ENCODE assay signal across 21 cellular contexts in the genomic region with DNA sequence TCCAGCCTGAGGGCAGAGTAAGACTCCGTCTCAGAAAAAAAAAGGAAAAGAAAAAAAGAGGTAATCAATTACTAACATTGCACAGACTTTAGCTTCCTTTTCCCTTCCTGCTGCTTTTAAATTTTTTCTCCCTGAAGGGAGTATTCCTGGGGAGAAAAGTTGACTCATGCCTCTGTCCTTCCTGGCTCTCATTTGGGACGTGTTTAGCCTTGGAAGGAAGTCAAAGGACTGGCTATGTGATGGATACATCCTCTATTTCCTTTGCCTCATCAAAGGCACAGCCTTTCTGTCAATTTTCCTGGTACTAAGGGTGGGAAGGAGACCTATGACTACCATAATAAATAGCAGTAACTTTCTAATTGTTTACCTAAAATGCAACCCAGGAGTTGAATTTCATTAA.
DNase-seq lines count a peak whose midpoint lies in the region; ATAC-seq and TF ChIP-seq lines count a peak whose summit lies in the region.
"Had no signal": no experiment of that assay in that cellular context is flagged by ENCODE, and none has a peak within 500 bp of the region (broad histone marks: within the 10 kb centered on the region; RNA-seq: fewer than 3 reads in every experiment).

No MANE protein-coding gene starts in this region.

- no peaks in the 10 kb centered on the region for H3K4me1 ChIP-seq in stomach
- H3K4me1 ChIP-seq: A549, breast epithelium had no signal

- H3K36me3 ChIP-seq in stomach: peaks cover 0 to 13% (median 2%) of the 10 kb centered on the region in 4 donors
- H3K36me3 ChIP-seq: breast epithelium had no signal

- peak; percentile 15 for DNase-seq in 8988T
- peak; percentile 46 for DNase-seq in GM04504 (ENCODE audit: low read depth)
- DNase-seq in astrocyte of the spinal cord (ENCODE audit: low read depth, low spot score): peak; percentile 50
- DNase-seq in hepatic stellate cell (ENCODE audit: low spot score): peak; percentile 35
- DNase-seq in epidermal melanocyte (ENCODE audit: insufficient read length, low spot score): no peak
- no peak for DNase-seq in Right ventricle myocardium superior
- DNase-seq in NCI-H1092 (lab: John Stamatoyannopoulos, UW): no peak
- DNase-seq in stomach: no peak
- DNase-seq: activated CD4-positive, alpha-beta T cell treated with anti-CD3 and anti-CD28 coated beads, Interleukin-2, amount 50 U/mL, for 1 hour; activated naive CD4-positive, alpha-beta T cell treated with Interleukin-2 at 50 U/mL for 16 hours; CD4-positive, alpha-beta memory T cell; DMS79 treated with DMSO at 0.1 percent for 48 hours; KBM-7; NCI-H526 treated with DMSO at 0.1 percent for 48 hours; nephron progenitor cell; SHP77 treated with DMSO at 0.1 percent for 48 hours; stimulated activated CD8-positive, alpha-beta memory T cell treated with anti-CD3 and anti-CD28 coated beads, Interleukin-4, amount 100 ng/mL, for 48 hours had no signal

- no peak for TF ChIP-seq EP300 in stomach (IDR thresholded peaks at IDR 0.05)

- TF ChIP-seq POLR2A in stomach (IDR thresholded peaks at IDR 0.05): no peak

- no peak for TF ChIP-seq CTCF in astrocyte of the spinal cord (IDR thresholded peaks at IDR 0.05; ENCODE audit: low read depth, low read length)
- TF ChIP-seq CTCF in stomach (IDR thresholded peaks at IDR 0.05): no peak

- ATAC-seq in Right ventricle myocardium superior (ENCODE audit: poor library complexity): no peak
- ATAC-seq: A549 had no signal

- no peaks in the 10 kb centered on the region for H3K9me3 ChIP-seq in stomach
- H3K9me3 ChIP-seq: A549, breast epithelium had no signal

- no peaks in the 10 kb centered on the region for H3K27me3 ChIP-seq in stomach
- H3K27me3 ChIP-seq: breast epithelium, hepatocyte had no signal

- H3K27ac ChIP-seq in stomach: peak overlapping the region in 1 of 5 donors; percentile 30
- H3K27ac ChIP-seq: A549, breast epithelium, hepatocyte had no signal

- in situ Hi-C loops in astrocyte of the spinal cord (cut with HindIII; ENCODE audit: low sequenced_read_pairs): no loop called here

- intact Hi-C loops in Right ventricle myocardium superior (cut with DNase I) (no loop called here), stomach (cut with DNase I; ENCODE audit: low total_unique reads) (no loop called here)

- WGBS in stomach, 5 donors: 48 to 62% (median 53%) methylated on average over 2 of the region's 2 CpGs

- H3K4me3 ChIP-seq in astrocyte of the spinal cord (ENCODE audit: low read depth, low read length) (no peak overlapping the region), stomach (no peak overlapping the region)
- H3K4me3 ChIP-seq: A549, breast epithelium, hepatocyte, smooth muscle cell had no signal

Comparison
In these comparisons a context has a peak if more than half of its experiments do, and no peak if none do; other contexts are left out.
1. DNase-seq: peak in 8988T (single experiment), GM04504 (single experiment), astrocyte of the spinal cord (single experiment) and hepatic stellate cell (single experiment); none in epidermal melanocyte (single experiment), Right ventricle myocardium superior (single experiment), NCI-H1092 (single experiment) and stomach (single experiment).